8 cellular contexts compared by ENCODE assay signal in genomic region chr14:58638231-58639205, GRCh38. TPM values are rescaled to one million over a fixed set of nuclear protein-coding genes. Genes with fewer than 3 reads are reported as not detected.
DNase-seq lines count a peak whose midpoint lies in the region; ATAC-seq and TF ChIP-seq lines count a peak whose summit lies in the region.

No MANE protein-coding gene starts in this region.

- DNase-seq in DMS79 (lab: John Stamatoyannopoulos, UW) (peak; percentile 49), esophagus squamous epithelium (lab: John Stamatoyannopoulos, UW) (no peak), upper lobe of left lung (peak in 1 of 2 donors; percentile 89), NCI-H2107 (lab: John Stamatoyannopoulos, UW) (no peak)
- peak; percentile 8 for DNase-seq in activated CD4-positive, alpha-beta T cell treated with anti-CD3 and anti-CD28 coated beads, Interleukin-2, amount 50 U/mL, for 1 hour
- peak; percentile 20 to 49 (median 34) for DNase-seq in naive thymus-derived CD4-positive, alpha-beta T cell

- H3K27me3 ChIP-seq in esophagus squamous epithelium, result peaks cover 0 to 46% (median 0%) of the 10 kb centered on the region in 4 donors
- H3K27me3 ChIP-seq in naive thymus-derived CD4-positive, alpha-beta T cell (ENCODE audit: control insufficient read depth in 2 of 2, insufficient read depth in 2 of 2, low read length in 2 of 2), result no peaks in the 10 kb centered on the region
- H3K27me3 ChIP-seq in upper lobe of left lung, result peaks cover 0 to 4% (median 0%) of the 10 kb centered on the region in 4 donors

- intact Hi-C loops in esophagus squamous epithelium (cut with DNase I), result no loop called here
- intact Hi-C loops in naive thymus-derived CD4-positive, alpha-beta T cell (cut with micrococcal nuclease), result loop anchor here (1.0 to 10.0 kb wide), 9 partner anchors 41 to 1609 kb away; partner anchors contain the start of genes DAAM1 (in 1 of the 2), JKAMP (in 1 of the 2), KIAA0586 (in 1 of the 2) and L3HYPDH (in 1 of the 2)

- H3K4me1 Mint-ChIP-seq in naive thymus-derived CD4-positive, alpha-beta T cell, result peaks cover 23 to 70% (median 52%) of the 10 kb centered on the region in 7 donors

- ATAC-seq in GM19455 (IDR thresholded peaks at IDR 0.05; ENCODE audit: unreplicated experiment) (peak; percentile 41), HG03460 (IDR thresholded peaks at IDR 0.05; ENCODE audit: unreplicated experiment) (peak; percentile 15), upper lobe of left lung (ENCODE audit: low FRiP score in 2 of 2) (peak in 1 of 2 donors; percentile 38)
- ATAC-seq in naive thymus-derived CD4-positive, alpha-beta T cell, result peak; percentile 24

- peak overlapping the region; percentile 78 to 98 (median 89) for H3K4me3 Mint-ChIP-seq in naive thymus-derived CD4-positive, alpha-beta T cell

- peaks cover 0 to 57% (median 8%) of the 10 kb centered on the region in 3 donors for H3K4me1 ChIP-seq in esophagus squamous epithelium
- peaks cover 0 to 22% of the 10 kb centered on the region in 2 donors for H3K4me1 ChIP-seq in naive thymus-derived CD4-positive, alpha-beta T cell (ENCODE audit: control insufficient read depth in 2 of 2, insufficient read depth in 2 of 2, low read length in 2 of 2)
- H3K4me1 ChIP-seq in upper lobe of left lung, result peaks cover 17 to 37% (median 20%) of the 10 kb centered on the region in 4 donors

- H3K27ac Mint-ChIP-seq in naive thymus-derived CD4-positive, alpha-beta T cell, result peak overlapping the region; percentile 28 to 90 (median 72)

- H3K27ac ChIP-seq in esophagus squamous epithelium (peak overlapping the region; percentile 62 to 92 (median 78)), upper lobe of left lung (peak overlapping the region; percentile 64 to 88 (median 82))
- H3K27ac ChIP-seq in naive thymus-derived CD4-positive, alpha-beta T cell (ENCODE audit: low read depth, low read length), result peak overlapping the region; percentile 61

- peaks cover 0 to 44% (median 6%) of the 10 kb centered on the region in 5 donors for H3K27me3 Mint-ChIP-seq in naive thymus-derived CD4-positive, alpha-beta T cell

- peaks cover 3 to 18% (median 15%) of the 10 kb centered on the region in 5 donors for H3K36me3 Mint-ChIP-seq in naive thymus-derived CD4-positive, alpha-beta T cell

- WGBS in esophagus squamous epithelium, 2 donors, result 2 to 4% methylated on average over 17 to 28 of the region's 75 CpGs
- WGBS in upper lobe of left lung, 2 donors, result 0 to 1% methylated on average over 45 to 47 of the region's 75 CpGs

- POLR2A ChIA-PET in naive thymus-derived CD4-positive, alpha-beta T cell (lab: Charles Lee), result interaction anchor here (0.6 to 3.8 kb wide), 10 partner anchors 16 to 211 kb away, joined by 3 to 18 read pairs (median 10); partner anchors contain the start of genes KIAA0586 and TIMM9

- no peaks in the 10 kb centered on the region for H3K9me3 Mint-ChIP-seq in naive thymus-derived CD4-positive, alpha-beta T cell

- CTCF ChIA-PET in naive thymus-derived CD4-positive, alpha-beta T cell (lab: Charles Lee), result interaction anchor here (0.7 to 5.0 kb wide), 14 partner anchors 13 to 486 kb away, joined by 3 to 60 read pairs (median 3); no protein-coding TSS in a partner anchor

- TF ChIP-seq EP300 in upper lobe of left lung (IDR thresholded peaks at IDR 0.05), result no peak

- H3K36me3 ChIP-seq in esophagus squamous epithelium, result no peaks in the 10 kb centered on the region
- H3K36me3 ChIP-seq in naive thymus-derived CD4-positive, alpha-beta T cell (ENCODE audit: control insufficient read depth in 2 of 3, insufficient read depth in 3 of 3, low read length in 3 of 3), result no peaks in the 10 kb centered on the region
- peaks cover 0 to 10% (median 0%) of the 10 kb centered on the region in 4 donors for H3K36me3 ChIP-seq in upper lobe of left lung

- no peaks in the 10 kb centered on the region for H3K9me3 ChIP-seq in esophagus squamous epithelium
- no peaks in the 10 kb centered on the region for H3K9me3 ChIP-seq in naive thymus-derived CD4-positive, alpha-beta T cell (ENCODE audit: control insufficient read depth in 2 of 3, low read length in 3 of 3)
- H3K9me3 ChIP-seq in upper lobe of left lung, result no peaks in the 10 kb centered on the region

- H3K4me3 ChIP-seq in esophagus squamous epithelium (peak overlapping the region; percentile 43 to 85 (median 58)), upper lobe of left lung (peak overlapping the region; percentile 55 to 75 (median 73))
- H3K4me3 ChIP-seq in naive thymus-derived CD4-positive, alpha-beta T cell (ENCODE audit: low read length), result peak overlapping the region; percentile 51

- TF ChIP-seq CTCF in esophagus squamous epithelium (IDR thresholded peaks at IDR 0.05), result no peak
- TF ChIP-seq CTCF in upper lobe of left lung (IDR thresholded peaks at IDR 0.05), result peak in 1 of 6 experiments; percentile 8

- TF ChIP-seq POLR2A in esophagus squamous epithelium (IDR thresholded peaks at IDR 0.05) (no peak), upper lobe of left lung (IDR thresholded peaks at IDR 0.05) (no peak)

RNA-seq across cellular contexts. Expression of gene DACT1, which starts 0.8 kb away (rescaled TPM):
- total RNA-seq in esophagus squamous epithelium (1 to 10 TPM in 2 of 4 donors, not detected in 2; 1.7 to 3.1 TPM), upper lobe of left lung (1 to 10 TPM; 1.0 to 8.1 (median 4.5) TPM)
- total RNA-seq in naive thymus-derived CD4-positive, alpha-beta T cell, result 10 to 100 TPM in 4 of 5 experiments, 1 to 10 TPM in 1; 8.2 to 32.3 (median 15.0) TPM
- 10 to 100 TPM; 18.5 to 38.7 TPM for polyA plus RNA-seq in naive thymus-derived CD4-positive, alpha-beta T cell

Comparison
In these comparisons a context has a peak if more than half of its experiments do, and no peak if none do; other contexts are left out.
1. DNase-seq: peak in DMS79 (single experiment), activated CD4-positive, alpha-beta T cell treated with anti-CD3 and anti-CD28 coated beads, Interleukin-2, amount 50 U/mL, for 1 hour (single experiment) and naive thymus-derived CD4-positive, alpha-beta T cell (9 of 9); none in esophagus squamous epithelium (single experiment) and NCI-H2107 (single experiment).
2. Peak in every context shown above with its lines, with median percentiles within 50 percentile points of each other: H3K27ac ChIP-seq and H3K4me3 ChIP-seq.